Comparison of ENCODE assay signal across 11 cellular contexts in the genomic region with DNA sequence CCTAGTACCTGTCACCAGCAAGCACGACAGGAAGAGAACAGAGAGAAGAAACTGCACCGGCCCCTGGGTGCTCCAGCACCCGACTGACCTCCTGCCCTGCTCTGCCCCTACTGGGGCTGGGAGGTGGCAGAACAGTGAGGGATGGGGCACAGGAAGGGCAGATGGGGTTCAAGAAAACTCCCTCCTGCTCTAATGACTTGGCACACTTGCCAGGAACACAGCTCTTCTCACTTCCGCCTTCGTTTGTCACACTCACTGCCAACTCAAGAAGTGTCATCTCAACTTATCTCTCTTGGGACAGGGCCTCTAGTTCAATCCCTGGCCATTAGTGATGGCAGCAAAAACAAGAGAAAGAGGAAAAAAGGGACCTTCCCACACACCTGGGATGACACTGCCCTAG. TPM values are rescaled to one million over a fixed set of nuclear protein-coding genes. Genes with fewer than 3 reads are reported as not detected.
DNase-seq lines count a peak whose midpoint lies in the region; ATAC-seq and TF ChIP-seq lines count a peak whose summit lies in the region.
"Had no signal": no experiment of that assay in that cellular context is flagged by ENCODE, and none has a peak within 500 bp of the region (broad histone marks: within the 10 kb centered on the region; RNA-seq: fewer than 3 reads in every experiment).

No MANE protein-coding gene starts in this region.

- H3K27me3 Mint-ChIP-seq in activated T-cell treated with anti-CD3 and anti-CD28 coated beads, Interleukin-2, amount 50 U/mL, for 24 hours: no peaks in the 10 kb centered on the region
- no peaks in the 10 kb centered on the region for H3K27me3 Mint-ChIP-seq in stimulated activated memory B cell treated with anti-CD40 and anti-IgM and Interleukin-4, amounts not matched to agents 10 μg/mL and 1 μg/mL and 100 μg/mL, for 72 hours

- H3K27ac Mint-ChIP-seq in activated T-cell treated with anti-CD3 and anti-CD28 coated beads, Interleukin-2, amount 50 U/mL, for 24 hours: peak overlapping the region; percentile 27
- H3K27ac Mint-ChIP-seq in stimulated activated memory B cell treated with anti-CD40 and anti-IgM and Interleukin-4, amounts not matched to agents 10 μg/mL and 1 μg/mL and 100 μg/mL, for 72 hours: peak overlapping the region; percentile 77

- no peaks in the 10 kb centered on the region for H3K9me3 ChIP-seq in body of pancreas
- H3K9me3 ChIP-seq: psoas muscle had no signal

- intact Hi-C loops in body of pancreas (cut with DNase I): loop anchor here (5.0 kb wide), 1 partner anchor 59 kb away; no protein-coding TSS in a partner anchor

- H3K27ac ChIP-seq in body of pancreas: peak overlapping the region in 3 of 4 donors; percentile 41 to 84 (median 63)
- H3K27ac ChIP-seq: psoas muscle had no signal

- H3K4me3 ChIP-seq in body of pancreas: no peak overlapping the region
- H3K4me3 ChIP-seq: psoas muscle had no signal

- no peak for TF ChIP-seq CTCF in body of pancreas (IDR thresholded peaks at IDR 0.05)

- WGBS in body of pancreas, 2 donors: 49 to 67% methylated on average over 5 of the region's 5 CpGs

- no peaks in the 10 kb centered on the region for H3K9me3 Mint-ChIP-seq in activated T-cell treated with anti-CD3 and anti-CD28 coated beads, Interleukin-2, amount 50 U/mL, for 24 hours
- H3K9me3 Mint-ChIP-seq in stimulated activated memory B cell treated with anti-CD40 and anti-IgM and Interleukin-4, amounts not matched to agents 10 μg/mL and 1 μg/mL and 100 μg/mL, for 72 hours: no peaks in the 10 kb centered on the region

- H3K27me3 ChIP-seq in body of pancreas: no peaks in the 10 kb centered on the region

- peaks cover 54% of the 10 kb centered on the region for H3K4me1 ChIP-seq in body of pancreas
- H3K4me1 ChIP-seq: psoas muscle had no signal

- H3K36me3 ChIP-seq in body of pancreas (replicated peaks in 1 of 2; ENCODE audit: insufficient read depth in 1 of 2, low read depth in 2 of 2): peaks cover 0 to 18% of the 10 kb centered on the region in 2 donors

- peaks cover 82% of the 10 kb centered on the region for H3K36me3 Mint-ChIP-seq in activated T-cell treated with anti-CD3 and anti-CD28 coated beads, Interleukin-2, amount 50 U/mL, for 24 hours (ENCODE audit: low read depth)
- peaks cover 50% of the 10 kb centered on the region for H3K36me3 Mint-ChIP-seq in stimulated activated memory B cell treated with anti-CD40 and anti-IgM and Interleukin-4, amounts not matched to agents 10 μg/mL and 1 μg/mL and 100 μg/mL, for 72 hours

- no peak for TF ChIP-seq POLR2A in body of pancreas (IDR thresholded peaks at IDR 0.05)

- peaks cover 36% of the 10 kb centered on the region for H3K4me1 Mint-ChIP-seq in activated T-cell treated with anti-CD3 and anti-CD28 coated beads, Interleukin-2, amount 50 U/mL, for 24 hours (ENCODE audit: low read depth)
- peaks cover 39% of the 10 kb centered on the region for H3K4me1 Mint-ChIP-seq in stimulated activated memory B cell treated with anti-CD40 and anti-IgM and Interleukin-4, amounts not matched to agents 10 μg/mL and 1 μg/mL and 100 μg/mL, for 72 hours

- no peak overlapping the region for H3K4me3 Mint-ChIP-seq in activated T-cell treated with anti-CD3 and anti-CD28 coated beads, Interleukin-2, amount 50 U/mL, for 24 hours
- H3K4me3 Mint-ChIP-seq in stimulated activated memory B cell treated with anti-CD40 and anti-IgM and Interleukin-4, amounts not matched to agents 10 μg/mL and 1 μg/mL and 100 μg/mL, for 72 hours: no peak overlapping the region

- no peak for DNase-seq in activated T-cell treated with anti-CD3 and anti-CD28 coated beads, Interleukin-2, amount 50 U/mL, for 24 hours
- no peak for DNase-seq in activated T-cell treated with anti-CD3 and anti-CD28 coated beads for 4 hours
- peak; percentile 47 for DNase-seq in NAMALWA (ENCODE audit: low spot score)
- no peak for DNase-seq in body of pancreas
- DNase-seq in stimulated activated CD4-positive, alpha-beta T cell treated with anti-CD3 and anti-CD28 coated beads, Interleukin-15, amount 100 ng/mL, for 24 hours: no peak
- DNase-seq: mammary epithelial cell, NCI-H1436 had no signal

- ATAC-seq in body of pancreas (no peak), HG02610 (IDR thresholded peaks at IDR 0.05; ENCODE audit: unreplicated experiment) (no peak), HG02642 (IDR thresholded peaks at IDR 0.05; ENCODE audit: poor library complexity, unreplicated experiment) (no peak)
- peak; percentile 72 for ATAC-seq in stimulated activated memory B cell treated with anti-CD40 and anti-IgM and Interleukin-4, amounts not matched to agents 10 μg/mL and 1 μg/mL and 100 μg/mL, for 72 hours

RNA-seq across cellular contexts. Expression of a gene that starts 42.7 kb away (rescaled TPM):
- total RNA-seq in body of pancreas: 10 to 100 TPM; 16.2 to 16.3 TPM
